ENCODE assay signal across 16 cellular contexts in the genomic region with DNA sequence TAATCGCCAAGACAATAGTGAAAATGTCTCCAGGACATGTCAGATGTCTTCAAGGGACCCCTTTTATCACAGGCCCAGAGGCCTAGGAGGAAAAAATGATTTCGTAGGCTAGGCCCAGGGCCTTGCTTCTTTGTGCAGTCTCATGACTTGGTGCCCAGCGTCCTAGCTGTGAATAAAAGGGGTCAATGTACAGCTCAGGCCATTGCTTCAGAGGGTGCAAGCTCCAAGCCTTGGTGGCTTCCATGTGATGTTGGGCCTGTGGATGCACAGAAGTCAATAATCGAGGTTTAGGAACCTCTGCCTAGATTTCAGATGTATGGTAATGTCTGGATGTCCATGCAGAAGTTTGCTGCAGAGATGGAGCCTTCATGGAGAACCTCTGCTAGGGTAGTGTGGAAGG. TPM values are rescaled to one million over a fixed set of nuclear protein-coding genes. Genes with fewer than 3 reads are reported as not detected.
A peak's percentile ranks its signal among the peaks of the same experiment; 100 is the strongest.
DNase-seq lines count a peak whose midpoint lies in the region; TF ChIP-seq lines count a peak whose summit lies in the region.
"Had no signal": no experiment of that assay in that cellular context is flagged by ENCODE, and none has a peak within 500 bp of the region (broad histone marks: within the 10 kb centered on the region; RNA-seq: fewer than 3 reads in every experiment).

No MANE protein-coding gene starts in this region.

- no peak overlapping the region for H3K18ac ChIP-seq in mesendoderm (ENCODE audit: low read length)

- CTCF ChIA-PET in HEK293 (lab: Yijun Ruan, JAX): no interaction called here

- no peak overlapping the region for H3K4me3 Mint-ChIP-seq in endodermal cell
- H3K4me3 Mint-ChIP-seq: CD4-positive, alpha-beta memory T cell; H9; HFFc6 had no signal

- H3K23ac ChIP-seq in mesendoderm (ENCODE audit: low read length): no peak overlapping the region

- H3K27ac ChIP-seq in HEK293 (ENCODE audit: extremely low read depth, low read depth, low read length) (no peak overlapping the region), endodermal cell (ENCODE audit: low read depth, low read length) (no peak overlapping the region), mesendoderm (ENCODE audit: low read depth, low read length) (no peak overlapping the region)
- H3K27ac ChIP-seq: GM23248 had no signal

- POLR2A ChIA-PET in HEK293 (lab: Yijun Ruan, JAX): no interaction called here

- 93 to 94% methylated on average over 4 of the region's 4 CpGs for WGBS in endodermal cell (ENCODE audit: insufficient coverage in 1 of 2, insufficient read length in 1 of 2), 2 experiments
- WGBS in mesendoderm (ENCODE audit: extremely low coverage, insufficient coverage, low lambda C conversion rate): no CpG with 5 or more reads among the region's 4 CpGs

- no peak overlapping the region for H4K5ac ChIP-seq in mesendoderm (ENCODE audit: low read length)

- TF ChIP-seq CTCF in HEK293 (tag by site-specific recombination; IDR thresholded peaks at IDR 0.05) (no peak), endodermal cell (conservative IDR thresholded peaks at IDR 0.05) (no peak)

- no peak overlapping the region for H3K56ac ChIP-seq in mesendoderm (ENCODE audit: low read length)

- H2BK5ac ChIP-seq in mesendoderm (ENCODE audit: low read length): no peak overlapping the region

- H3K4me1 ChIP-seq in HEK293 (ENCODE audit: control insufficient read depth, insufficient read depth, low read length) (no peaks in the 10 kb centered on the region), endodermal cell (ENCODE audit: control insufficient read depth, insufficient read depth, low read length) (no peaks in the 10 kb centered on the region), mesendoderm (ENCODE audit: control insufficient read depth, low read depth, low read length) (no peaks in the 10 kb centered on the region)

- H3K4ac ChIP-seq in mesendoderm (ENCODE audit: low read depth, low read length): no peak overlapping the region

- no peaks in the 10 kb centered on the region for H3K27me3 Mint-ChIP-seq in endodermal cell (ENCODE audit: insufficient read depth)

- H3K36me3 Mint-ChIP-seq in endodermal cell (ENCODE audit: low read depth): peaks cover 6% of the 10 kb centered on the region

- no peak overlapping the region for H2AK5ac ChIP-seq in mesendoderm (ENCODE audit: low read length)

- H3K4me3 ChIP-seq in HEK293 (ENCODE audit: low read depth, low read length) (no peak overlapping the region), endodermal cell (ENCODE audit: low read length) (peak overlapping the region; percentile 57), mesendoderm (ENCODE audit: low read length) (no peak overlapping the region)
- H3K4me3 ChIP-seq: GM23248 had no signal

- no peak overlapping the region for H3K27ac Mint-ChIP-seq in endodermal cell
- H3K27ac Mint-ChIP-seq: CD4-positive, alpha-beta memory T cell; H9; HFFc6 had no signal

- H3K9ac ChIP-seq in endodermal cell (ENCODE audit: extremely low read depth, low read length, poor library complexity, severe bottlenecking) (no peak overlapping the region), mesendoderm (ENCODE audit: low read length) (no peak overlapping the region)
- H3K9ac ChIP-seq: GM23248 had no signal

- peaks cover 68% of the 10 kb centered on the region for H3K9me3 Mint-ChIP-seq in endodermal cell

- H3K27me3 ChIP-seq in endodermal cell (ENCODE audit: control insufficient read depth, insufficient read depth, low read length, poor library complexity, severe bottlenecking) (no peaks in the 10 kb centered on the region), mesendoderm (ENCODE audit: insufficient read depth, low read length, poor library complexity) (no peaks in the 10 kb centered on the region)

- H3K36me3 ChIP-seq in HEK293 (ENCODE audit: control insufficient read depth in 2 of 2, insufficient read depth in 1 of 2, low read length in 2 of 2): no peaks in the 10 kb centered on the region
- no peaks in the 10 kb centered on the region for H3K36me3 ChIP-seq in endodermal cell (ENCODE audit: control insufficient read depth, insufficient read depth, low read length)
- H3K36me3 ChIP-seq in mesendoderm (ENCODE audit: control insufficient read depth, insufficient read depth, low read length): no peaks in the 10 kb centered on the region

- H4K8ac ChIP-seq in mesendoderm (ENCODE audit: low read depth, low read length): no peak overlapping the region

- H3K4me2 ChIP-seq in mesendoderm (ENCODE audit: low read length): no peak overlapping the region

- H2BK15ac ChIP-seq in mesendoderm (replicated peaks; ENCODE audit: low read depth): no peak overlapping the region

- H3K9me3 ChIP-seq in HEK293 (ENCODE audit: control insufficient read depth, insufficient read depth, low read depth, low read length) (no peaks in the 10 kb centered on the region), endodermal cell (ENCODE audit: control insufficient read depth, low read length) (peaks cover 59% of the 10 kb centered on the region)

- H3K79me2 ChIP-seq in mesendoderm (ENCODE audit: control insufficient read depth, insufficient read depth, low read length): no peaks in the 10 kb centered on the region

- no peaks in the 10 kb centered on the region for H3K79me1 ChIP-seq in mesendoderm (ENCODE audit: low read length)

- H2BK120ac ChIP-seq in mesendoderm (ENCODE audit: low read depth, low read length): no peak overlapping the region

- DNase-seq in endodermal cell: no peak
- peak; percentile 30 for DNase-seq in mesendoderm
- DNase-seq in AG08395 (ENCODE audit: low spot score): no peak
- no peak for DNase-seq in NCI-H2029 (lab: John Stamatoyannopoulos, UW)
- DNase-seq in NCI-H128 (lab: John Stamatoyannopoulos, UW; ENCODE audit: unreplicated experiment): no peak
- DNase-seq: C1 segment of cervical spinal cord; Calu3; CD4-positive, alpha-beta memory T cell; COR-L47; DMS53; DMS79 treated with DMSO at 0.1 percent for 48 hours; GF-D8; GM23248; H9; HFFc6 had no signal

- no peaks in the 10 kb centered on the region for H3K4me1 Mint-ChIP-seq in endodermal cell
- H3K4me1 Mint-ChIP-seq: CD4-positive, alpha-beta memory T cell; H9 had no signal

TF ChIP-seq in HEK293, 187 proteins besides CTCF, POLR2A, EP300 and RAD21:
- TF ChIP-seq ZNF585B (tag by site-specific recombination; IDR thresholded peaks at IDR 0.05) (peak; percentile 94), TRIM28 (IDR thresholded peaks at IDR 0.05; ENCODE audit: borderline replicate concordance, low read length) (peak; percentile 91; the same call in 1 of the 2 replicates), KLF7 (tag by site-specific recombination; IDR thresholded peaks at IDR 0.05; ENCODE audit: borderline replicate concordance) (no peak), SETDB1 (IDR thresholded peaks at IDR 0.05; ENCODE audit: insufficient read length, low read length) (peak; percentile 84), ZNF324 (tag by site-specific recombination; IDR thresholded peaks at IDR 0.05) (no peak)

RNA-seq across cellular contexts. Expression of a gene that starts 20.7 kb away (rescaled TPM):
- total RNA-seq in endodermal cell: 10 to 100 TPM; 56.9 to 65.8 TPM
- polyA plus RNA-seq in endodermal cell (2013, experiment 1 of 2): 51.5 TPM
- 46.6 TPM for polyA plus RNA-seq in endodermal cell (2013, experiment 2 of 2)
- polyA plus RNA-seq in mesendoderm (2013, experiment 1 of 2): 51.7 TPM
- polyA plus RNA-seq in mesendoderm (2013, experiment 2 of 2): 51.3 TPM
